In the genomic region with DNA sequence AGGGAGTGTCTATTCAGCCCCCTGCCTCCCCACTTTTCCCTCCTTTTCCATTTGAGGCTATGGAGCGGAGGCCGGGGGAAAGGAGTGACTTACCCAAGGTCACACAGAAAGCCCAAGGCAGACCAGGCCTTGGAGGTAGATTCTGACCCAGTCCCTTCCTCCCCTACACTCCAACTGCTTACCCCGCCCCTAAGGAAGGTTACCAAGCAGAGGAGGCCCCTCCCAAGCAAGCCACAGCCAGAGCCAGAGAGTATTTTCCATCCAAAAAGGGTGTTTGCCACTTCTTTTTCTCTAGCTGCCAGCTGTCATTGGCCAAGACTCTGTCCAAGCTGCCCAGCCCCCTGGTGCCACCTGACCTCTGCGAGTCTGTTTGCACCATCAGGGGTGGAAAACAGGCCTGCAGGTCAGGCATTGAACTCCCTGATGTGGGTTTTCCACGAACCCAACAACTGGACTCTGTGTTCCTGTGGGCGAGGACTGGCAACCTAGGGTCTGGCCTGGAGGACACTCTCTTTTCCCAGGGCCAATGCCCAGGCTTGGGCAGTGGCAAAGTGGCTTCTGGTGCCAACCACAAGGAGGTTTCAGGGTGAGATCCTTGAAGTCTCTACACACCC, we compare ENCODE assay signal across 16 cellular contexts. TPM values are rescaled to one million over a fixed set of nuclear protein-coding genes. Genes with fewer than 3 reads are reported as not detected.
A peak's percentile ranks its signal among the peaks of the same experiment; 100 is the strongest.
DNase-seq lines count a peak whose midpoint lies in the region; ATAC-seq and TF ChIP-seq lines count a peak whose summit lies in the region.
"Had no signal": no experiment of that assay in that cellular context is flagged by ENCODE, and none has a peak within 500 bp of the region (broad histone marks: within the 10 kb centered on the region; RNA-seq: fewer than 3 reads in every experiment).

No MANE protein-coding gene starts in this region.

- no peak overlapping the region for H4K8ac ChIP-seq in neuronal stem cell (ENCODE audit: low read depth, low read length)

- peaks cover 22% of the 10 kb centered on the region for H3K27me3 ChIP-seq in GM23338 (ENCODE audit: insufficient read depth)
- peaks cover 8 to 31% (median 9%) of the 10 kb centered on the region in 3 experiments for H3K27me3 ChIP-seq in neuronal stem cell (ENCODE audit: control insufficient read depth in 3 of 3, insufficient read depth in 3 of 3, low read depth in 1 of 3, low read length in 3 of 3)
- H3K27me3 ChIP-seq: BE2C had no signal

- no peaks in the 10 kb centered on the region for H3K79me2 ChIP-seq in GM23338 (replicated peaks; ENCODE audit: insufficient read depth)

- no peak for TF ChIP-seq RAD21 in Ishikawa (IDR thresholded peaks at IDR 0.05; ENCODE audit: low read depth)

- H3K18ac ChIP-seq in neuronal stem cell (ENCODE audit: low read length), result peak overlapping the region; percentile 64

- no peak overlapping the region for H4K91ac ChIP-seq in neuronal stem cell (ENCODE audit: low read depth, low read length, poor library complexity)

- TF ChIP-seq CTCF in GM23338 (conservative IDR thresholded peaks at IDR 0.05; ENCODE audit: low read depth in 2 of 2), result no peak

- DNase-seq in GM23338 (ENCODE audit: low spot score) (no peak), left lobe of liver (ENCODE audit: low spot score) (peak; percentile 96), neuronal stem cell (ENCODE audit: low spot score) (no peak), occipital lobe (lab: John Stamatoyannopoulos, UW) (no peak), SW 1271 (lab: John Stamatoyannopoulos, UW) (no peak)
- no peak for DNase-seq in activated naive CD4-positive, alpha-beta T cell treated with anti-CD3 and anti-CD28 coated beads, Interleukin-2, amount 50 U/mL, for 72 hours (ENCODE audit: low spot score in 2 of 2)
- DNase-seq: ACHN; BE2C; C1 segment of cervical spinal cord; Caco-2; CD4-positive, CD25-positive, alpha-beta regulatory T cell; CD8-positive, alpha-beta memory T cell; GOT3; H9 had no signal

- peak overlapping the region; percentile 56 for H3K14ac ChIP-seq in neuronal stem cell (ENCODE audit: low read length)

- H3K23ac ChIP-seq in neuronal stem cell (ENCODE audit: low read depth, low read length, poor library complexity), result peak overlapping the region; percentile 81

- H3K4me1 Mint-ChIP-seq in GM23338, result no peaks in the 10 kb centered on the region; the same call in 2 of the 3 replicates
- H3K4me1 Mint-ChIP-seq: CD8-positive, alpha-beta memory T cell had no signal

- H3K4me1 ChIP-seq in GM23338 (ENCODE audit: insufficient read depth), result no peaks in the 10 kb centered on the region
- peaks cover 0 to 5% of the 10 kb centered on the region in 2 donors for H3K4me1 ChIP-seq in neuronal stem cell (ENCODE audit: control insufficient read depth in 2 of 2, insufficient read depth in 1 of 2, low read depth in 1 of 2, low read length in 2 of 2)

- H3K4ac ChIP-seq in neuronal stem cell (ENCODE audit: low read length), result no peak overlapping the region

- H2BK120ac ChIP-seq in neuronal stem cell (ENCODE audit: low read depth, low read length), result peak overlapping the region; percentile 8

- H3K36me3 ChIP-seq in GM23338 (ENCODE audit: insufficient read depth) (0 out of 2 replicates have a peak, but pooled peaks cover 7% of the 10 kb centered on the region), neuronal stem cell (replicated peaks in 1 of 2; ENCODE audit: control insufficient read depth in 2 of 2, insufficient read depth in 2 of 2, low read length in 2 of 2) (no peaks in the 10 kb centered on the region)
- H3K36me3 ChIP-seq: BE2C had no signal

- no peaks in the 10 kb centered on the region for H3K9me2 ChIP-seq in GM23338 (ENCODE audit: insufficient read depth)

- H3K9me3 Mint-ChIP-seq in GM23338, result peaks cover 16% of the 10 kb centered on the region
- peaks cover 5 to 6% of the 10 kb centered on the region in 2 donors for H3K9me3 Mint-ChIP-seq in activated naive CD4-positive, alpha-beta T cell treated with anti-CD3 and anti-CD28 coated beads, Interleukin-2, amount 50 U/mL, for 72 hours

- no peaks in the 10 kb centered on the region for H4K20me1 ChIP-seq in GM23338 (replicated peaks; ENCODE audit: insufficient read depth)

- no peaks in the 10 kb centered on the region for H3F3A ChIP-seq in GM23338 (replicated peaks; ENCODE audit: low read depth)

- H3K9ac ChIP-seq in neuronal stem cell (ENCODE audit: low read depth, low read length, poor library complexity), result no peak overlapping the region

- H3K27ac ChIP-seq in GM23338 (ENCODE audit: low read depth) (no peak overlapping the region), neuronal stem cell (replicated peaks; ENCODE audit: low read length) (no peak overlapping the region)

- no peak overlapping the region for H2BK15ac ChIP-seq in neuronal stem cell (ENCODE audit: low read length)

- TF ChIP-seq EP300 in Ishikawa (IDR thresholded peaks at IDR 0.05; ENCODE audit: borderline replicate concordance), result no peak

- H3K79me1 ChIP-seq in neuronal stem cell (ENCODE audit: low read depth, low read length), result peaks cover 1% of the 10 kb centered on the region

- H3K27ac Mint-ChIP-seq in GM23338, result no peak overlapping the region
- no peak overlapping the region for H3K27ac Mint-ChIP-seq in activated naive CD4-positive, alpha-beta T cell treated with anti-CD3 and anti-CD28 coated beads, Interleukin-2, amount 50 U/mL, for 72 hours
- H3K27ac Mint-ChIP-seq: CD4-positive, CD25-positive, alpha-beta regulatory T cell; CD8-positive, alpha-beta memory T cell; H9 had no signal

- peak; percentile 12; the same call in 1 of the 3 replicates for ATAC-seq in GM23338
- peak; percentile 55 for ATAC-seq in left lobe of liver
- ATAC-seq in activated naive CD4-positive, alpha-beta T cell treated with anti-CD3 and anti-CD28 coated beads, Interleukin-2, amount 50 U/mL, for 72 hours, result no peak
- no peak for ATAC-seq in HG03095 (IDR thresholded peaks at IDR 0.05; ENCODE audit: unreplicated experiment)

- no peak overlapping the region for H2BK5ac ChIP-seq in neuronal stem cell (ENCODE audit: low read length)

- H3K9me3 ChIP-seq in neuronal stem cell (replicated peaks in 1 of 2; ENCODE audit: control insufficient read depth in 2 of 2, insufficient read depth in 1 of 2, low read depth in 1 of 2, low read length in 2 of 2), result peaks cover 3 to 4% of the 10 kb centered on the region in 2 donors
- H3K9me3 ChIP-seq: BE2C had no signal

- H3K27me3 Mint-ChIP-seq in GM23338 (ENCODE audit: insufficient read depth, low read depth, poor library complexity), result peaks cover 26% of the 10 kb centered on the region

- H3K4me2 ChIP-seq in GM23338, result no peak overlapping the region
- H3K4me2 ChIP-seq in neuronal stem cell (ENCODE audit: insufficient read depth, low read length, poor library complexity, severe bottlenecking), result no peak overlapping the region

- H2BK12ac ChIP-seq in neuronal stem cell (ENCODE audit: low read length), result no peak overlapping the region

- H3K4me3 ChIP-seq in GM23338, result no peak overlapping the region
- no peak overlapping the region for H3K4me3 ChIP-seq in neuronal stem cell (ENCODE audit: low read length in 2 of 2)

- no peak overlapping the region for H2AFZ ChIP-seq in GM23338
- H2AFZ ChIP-seq in neuronal stem cell (ENCODE audit: low read length), result no peak overlapping the region

- no peak overlapping the region; the same call in 2 of the 3 replicates for H3K4me3 Mint-ChIP-seq in GM23338
- H3K4me3 Mint-ChIP-seq: CD4-positive, CD25-positive, alpha-beta regulatory T cell; H9 had no signal

- H3K36me3 Mint-ChIP-seq in GM23338 (ENCODE audit: low read depth), result peaks cover 6% of the 10 kb centered on the region; the same call in 2 of the 3 replicates
- peaks cover 0 to 4% of the 10 kb centered on the region in 2 donors for H3K36me3 Mint-ChIP-seq in activated naive CD4-positive, alpha-beta T cell treated with anti-CD3 and anti-CD28 coated beads, Interleukin-2, amount 50 U/mL, for 72 hours

- no CpG with 5 or more reads among the region's 6 CpGs for WGBS in neuronal stem cell (ENCODE audit: extremely low coverage in 2 of 2, insufficient read length in 2 of 2, insufficient replicate concordance in 1 of 2), 2 donors

- peak overlapping the region; percentile 56 for H2AK5ac ChIP-seq in neuronal stem cell (ENCODE audit: low read depth, low read length)

TF ChIP-seq in Ishikawa, 13 proteins besides CTCF, POLR2A, EP300 and RAD21:
- TF ChIP-seq EGR1 (IDR thresholded peaks at IDR 0.05), result no peak
- TF ChIP-seq, protein P1, sequence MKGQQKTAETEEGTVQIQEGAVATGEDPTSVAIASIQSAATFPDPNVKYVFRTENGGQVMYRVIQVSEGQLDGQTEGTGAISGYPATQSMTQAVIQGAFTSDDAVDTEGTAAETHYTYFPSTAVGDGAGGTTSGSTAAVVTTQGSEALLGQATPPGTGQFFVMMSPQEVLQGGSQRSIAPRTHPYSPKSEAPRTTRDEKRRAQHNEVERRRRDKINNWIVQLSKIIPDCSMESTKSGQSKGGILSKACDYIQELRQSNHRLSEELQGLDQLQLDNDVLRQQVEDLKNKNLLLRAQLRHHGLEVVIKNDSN (IDR thresholded peaks at IDR 0.05), result peak; percentile 43; the same call in 1 of the 2 replicates

RNA-seq across cellular contexts. Expression of gene ASS1, which starts 6.3 kb away (rescaled TPM):
- 98.1 and 103 TPM in 2 replicates for total RNA-seq in GM23338 (2014; rRNA removed; shearing (Covaris generic))
- 65.8 and 72.5 TPM in 2 replicates for polyA plus RNA-seq in GM23338 (2016; fragmentation: Nextera tagmentation; extraction: Ambion mirVana)
- total RNA-seq in left lobe of liver (1,233 TPM), occipital lobe (9.8 TPM)
- 19.7 TPM for polyA plus RNA-seq in neuronal stem cell (2013, experiment 1 of 2)
- 19.8 TPM for polyA plus RNA-seq in neuronal stem cell (2013, experiment 2 of 2)
- 1 to 10 TPM in 1 of 2 donors, under 1 TPM in 1; 0.91 to 6.1 TPM for total RNA-seq in activated naive CD4-positive, alpha-beta T cell treated with anti-CD3 and anti-CD28 coated beads, Interleukin-2, amount 50 U/mL, for 72 hours
- total RNA-seq: CD4-positive, CD25-positive, alpha-beta regulatory T cell had no signal
- polyA plus RNA-seq: CD4-positive, CD25-positive, alpha-beta regulatory T cell; CD8-positive, alpha-beta memory T cell had no signal

Comparison
In these comparisons a context has a peak if more than half of its experiments do, and no peak if none do; other contexts are left out.
1. ATAC-seq: peak in GM23338 (single experiment) and left lobe of liver (single experiment); none in activated naive CD4-positive, alpha-beta T cell treated with anti-CD3 and anti-CD28 coated beads, Interleukin-2, amount 50 U/mL, for 72 hours (0 of 2) and HG03095 (single experiment).
2. RNA of gene ASS1, which starts 6.3 kb away (total RNA-seq): 1,233 TPM in left lobe of liver (single experiment); 98.1 to 103 TPM in GM23338, 9.8 TPM in occipital lobe (single experiment) and 0.91 to 6.1 TPM in activated naive CD4-positive, alpha-beta T cell treated with anti-CD3 and anti-CD28 coated beads, Interleukin-2, amount 50 U/mL, for 72 hours; every median in the first group is over 10 times any median in the second.